ENCODE assay signal across 18 cellular contexts in the genomic region with DNA sequence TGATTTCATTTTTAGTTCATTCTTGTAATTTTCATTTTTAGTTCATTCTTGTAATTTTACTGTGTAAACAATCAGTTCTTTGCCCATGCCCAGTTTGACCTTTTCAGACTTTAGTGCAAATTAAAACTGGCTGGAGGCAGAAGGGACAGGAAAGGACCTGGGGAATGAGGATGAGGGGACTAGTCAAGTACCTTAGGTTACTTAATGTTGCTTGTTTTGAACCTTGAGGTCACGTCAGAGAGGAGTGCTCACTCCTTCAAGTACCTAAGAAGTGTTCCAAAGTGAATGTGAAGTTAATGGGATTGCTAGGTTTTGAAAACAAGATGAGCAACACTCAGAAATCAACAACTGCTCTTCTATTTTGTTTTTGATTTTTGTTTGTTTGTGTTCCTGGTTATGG.
A peak's percentile ranks its signal among the peaks of the same experiment; 100 is the strongest.
DNase-seq lines count a peak whose midpoint lies in the region; ATAC-seq and TF ChIP-seq lines count a peak whose summit lies in the region.
"Had no signal": no experiment of that assay in that cellular context is flagged by ENCODE, and none has a peak within 500 bp of the region (broad histone marks: within the 10 kb centered on the region; RNA-seq: fewer than 3 reads in every experiment).

No MANE protein-coding gene starts in this region.

- H3K4me1 ChIP-seq in left ventricle myocardium inferior, result peaks cover 95% of the 10 kb centered on the region
- H3K4me1 ChIP-seq in right atrium auricular region, result peaks cover 0 to 57% of the 10 kb centered on the region in 2 donors
- peaks cover 9 to 43% of the 10 kb centered on the region in 2 donors for H3K4me1 ChIP-seq in left lung
- peaks cover 74% of the 10 kb centered on the region for H3K4me1 ChIP-seq in psoas muscle
- peaks cover 0 to 84% (median 34%) of the 10 kb centered on the region in 4 donors for H3K4me1 ChIP-seq in tibial nerve
- H3K4me1 ChIP-seq: SJCRH30 had no signal

- no peaks in the 10 kb centered on the region for H3K36me3 ChIP-seq in left ventricle myocardium inferior
- H3K36me3 ChIP-seq in right atrium auricular region, result no peaks in the 10 kb centered on the region
- no peaks in the 10 kb centered on the region for H3K36me3 ChIP-seq in left lung
- no peaks in the 10 kb centered on the region for H3K36me3 ChIP-seq in psoas muscle (ENCODE audit: insufficient read depth in 1 of 2, low read depth in 1 of 2)
- peaks cover 0 to 14% (median 0%) of the 10 kb centered on the region in 3 donors for H3K36me3 ChIP-seq in tibial nerve
- H3K36me3 ChIP-seq: SJCRH30 had no signal

- H3K9me3 ChIP-seq in left ventricle myocardium inferior (replicated peaks) (no peaks in the 10 kb centered on the region), right atrium auricular region (no peaks in the 10 kb centered on the region), left lung (no peaks in the 10 kb centered on the region), psoas muscle (no peaks in the 10 kb centered on the region), tibial nerve (no peaks in the 10 kb centered on the region)
- H3K9me3 ChIP-seq: SJCRH30 had no signal

- no peak for DNase-seq in left ventricle myocardium inferior
- DNase-seq in right atrium auricular region (ENCODE audit: low spot score), result no peak
- no peak for DNase-seq in left lung
- DNase-seq in psoas muscle, result no peak
- no peak for DNase-seq in tibial nerve (ENCODE audit: low spot score in 2 of 2)
- DNase-seq in GF-D8 (lab: John Stamatoyannopoulos, UW), result no peak
- DNase-seq in T1000 (lab: John Stamatoyannopoulos, UW), result no peak
- DNase-seq: H7, HFFc6, NCI-H1092, NCI-H1436 treated with DMSO at 0.1 percent for 48 hours, NCI-H1930, NCI-H2171, NCI-H345, NCI-H524, NCI-H774, SJCRH30 had no signal

- no peak for TF ChIP-seq POLR2A in tibial nerve (IDR thresholded peaks at IDR 0.05)

- ATAC-seq in left lung, result peak; percentile 86
- ATAC-seq in psoas muscle, result no peak

- 51 to 90% (median 64%) methylated on average over 1 of the region's 1 CpG for WGBS in psoas muscle, 3 donors
- WGBS in tibial nerve, 2 donors, result 87 to 91% methylated on average over 1 of the region's 1 CpG

- TF ChIP-seq CTCF in left ventricle myocardium inferior (IDR thresholded peaks at IDR 0.05; ENCODE audit: borderline replicate concordance) (no peak), right atrium auricular region (IDR thresholded peaks at IDR 0.05) (no peak), left lung (IDR thresholded peaks at IDR 0.05) (no peak), psoas muscle (IDR thresholded peaks at IDR 0.05) (no peak), tibial nerve (IDR thresholded peaks at IDR 0.05) (no peak)

- TF ChIP-seq EP300 in tibial nerve (IDR thresholded peaks at IDR 0.05), result no peak

- peak overlapping the region; percentile 64 for H3K27ac ChIP-seq in left ventricle myocardium inferior (replicated peaks)
- H3K27ac ChIP-seq in right atrium auricular region, result no peak overlapping the region
- H3K27ac ChIP-seq in left lung, result no peak overlapping the region
- peak overlapping the region; percentile 24 for H3K27ac ChIP-seq in psoas muscle
- H3K27ac ChIP-seq in tibial nerve, result peak overlapping the region in 1 of 4 donors; percentile 44
- H3K27ac ChIP-seq: C4-2B, SJCRH30 had no signal

- H3K4me3 ChIP-seq in left ventricle myocardium inferior (no peak overlapping the region), right atrium auricular region (no peak overlapping the region), left lung (no peak overlapping the region), psoas muscle (no peak overlapping the region), tibial nerve (no peak overlapping the region)
- H3K4me3 ChIP-seq: SJCRH30 had no signal

- H3K27me3 ChIP-seq in left ventricle myocardium inferior (ENCODE audit: low read depth) (no peaks in the 10 kb centered on the region), right atrium auricular region (no peaks in the 10 kb centered on the region), left lung (no peaks in the 10 kb centered on the region), psoas muscle (ENCODE audit: insufficient read depth in 3 of 3, low read length in 2 of 3) (no peaks in the 10 kb centered on the region), tibial nerve (no peaks in the 10 kb centered on the region)
- H3K27me3 ChIP-seq: SJCRH30 had no signal

- intact Hi-C loops in left ventricle myocardium inferior (cut with micrococcal nuclease), result no loop called here
- intact Hi-C loops in left lung (cut with DNase I), result no loop called here
- intact Hi-C loops in psoas muscle (cut with DNase I), result no loop called here

Comparison
In these comparisons a context has a peak if more than half of its experiments do, and no peak if none do; other contexts are left out.
1. H3K27ac ChIP-seq: peak in left ventricle myocardium inferior (single experiment) and psoas muscle (single experiment); none in right atrium auricular region (0 of 2) and left lung (0 of 2).